9 cellular contexts compared by ENCODE assay signal in the genomic region with DNA sequence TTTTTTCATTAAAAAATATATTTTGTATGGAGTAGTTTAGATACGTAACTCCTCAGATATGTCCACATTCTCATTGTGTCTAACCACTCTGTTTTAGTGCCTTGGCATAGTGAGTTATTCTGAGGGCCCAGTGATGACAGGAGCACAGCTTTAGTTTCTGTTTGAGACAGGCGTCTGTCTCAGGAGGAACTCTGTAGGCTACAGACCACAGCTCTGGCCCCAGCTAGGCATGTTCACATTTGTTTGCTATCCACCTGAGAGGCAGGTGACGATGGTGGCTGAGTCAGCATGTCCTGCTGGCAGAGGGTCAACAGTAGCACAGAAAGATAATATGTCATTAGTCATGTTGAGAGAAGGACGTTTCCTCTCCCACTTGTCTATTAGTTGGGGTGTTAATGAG. TPM values are rescaled to one million over a fixed set of nuclear protein-coding genes. Genes with fewer than 3 reads are reported as not detected.
DNase-seq lines count a peak whose midpoint lies in the region; ATAC-seq and TF ChIP-seq lines count a peak whose summit lies in the region.
"Had no signal": no experiment of that assay in that cellular context is flagged by ENCODE, and none has a peak within 500 bp of the region (broad histone marks: within the 10 kb centered on the region; RNA-seq: fewer than 3 reads in every experiment).

No MANE protein-coding gene starts in this region.

- H3K4me3 ChIP-seq in endodermal cell (ENCODE audit: low read length): peak overlapping the region; percentile 8

- DNase-seq in GM13976 (ENCODE audit: low spot score) (peak; percentile 44), LoVo (ENCODE audit: low spot score) (peak; percentile 80), endodermal cell (peak; percentile 95), type B pancreatic cell (ENCODE audit: extremely low spot score, unreplicated experiment) (no peak), GF-D8 (lab: John Stamatoyannopoulos, UW) (no peak)
- DNase-seq in central memory CD4-positive, alpha-beta T cell: no peak
- no peak for DNase-seq in naive thymus-derived CD8-positive, alpha-beta T cell

- no peaks in the 10 kb centered on the region for H3K36me3 Mint-ChIP-seq in endodermal cell (ENCODE audit: low read depth)
- peaks cover 4% of the 10 kb centered on the region for H3K36me3 Mint-ChIP-seq in type B pancreatic cell
- H3K36me3 Mint-ChIP-seq in naive thymus-derived CD8-positive, alpha-beta T cell: peaks cover 0 to 4% (median 0%) of the 10 kb centered on the region in 3 donors

- peaks cover 65% of the 10 kb centered on the region for H3K4me1 Mint-ChIP-seq in endodermal cell
- peaks cover 37% of the 10 kb centered on the region for H3K4me1 Mint-ChIP-seq in type B pancreatic cell (ENCODE audit: unreplicated experiment)
- peaks cover 0 to 8% (median 2%) of the 10 kb centered on the region in 4 donors for H3K4me1 Mint-ChIP-seq in naive thymus-derived CD8-positive, alpha-beta T cell

- ATAC-seq in GM21723 (IDR thresholded peaks at IDR 0.05; ENCODE audit: unreplicated experiment): peak; percentile 64
- no peak for ATAC-seq in naive thymus-derived CD8-positive, alpha-beta T cell

- no peak overlapping the region for H3K9ac ChIP-seq in endodermal cell (ENCODE audit: extremely low read depth, low read length, poor library complexity, severe bottlenecking)

- no peaks in the 10 kb centered on the region for H3K36me3 ChIP-seq in endodermal cell (ENCODE audit: control insufficient read depth, insufficient read depth, low read length)

- no peaks in the 10 kb centered on the region for H3K9me3 ChIP-seq in endodermal cell (ENCODE audit: control insufficient read depth, low read length)

- no peak overlapping the region for H3K27ac ChIP-seq in endodermal cell (ENCODE audit: low read depth, low read length)

- in situ Hi-C loops in GM13976 (cut with MboI; ENCODE audit: low sequenced_read_pairs, unreplicated experiment): no loop called here

- no peaks in the 10 kb centered on the region for H3K9me3 Mint-ChIP-seq in endodermal cell
- H3K9me3 Mint-ChIP-seq in type B pancreatic cell: no peaks in the 10 kb centered on the region
- H3K9me3 Mint-ChIP-seq in naive thymus-derived CD8-positive, alpha-beta T cell: no peaks in the 10 kb centered on the region

- H3K27ac Mint-ChIP-seq in endodermal cell (peak overlapping the region; percentile 56), type B pancreatic cell (peak overlapping the region; percentile 91)
- peak overlapping the region in 1 of 10 donors; percentile 12 for H3K27ac Mint-ChIP-seq in naive thymus-derived CD8-positive, alpha-beta T cell

- 33 to 59% methylated on average over 3 to 4 of the region's 4 CpGs for WGBS in endodermal cell (ENCODE audit: insufficient coverage in 1 of 2, insufficient read length in 1 of 2), 2 experiments

- POLR2A ChIA-PET in naive thymus-derived CD8-positive, alpha-beta T cell (lab: Charles Lee): no interaction called here

- H3K4me3 Mint-ChIP-seq in endodermal cell (no peak overlapping the region), type B pancreatic cell (peak overlapping the region; percentile 73)
- no peak overlapping the region for H3K4me3 Mint-ChIP-seq in naive thymus-derived CD8-positive, alpha-beta T cell

- H3K27me3 ChIP-seq in endodermal cell (ENCODE audit: control insufficient read depth, insufficient read depth, low read length, poor library complexity, severe bottlenecking): no peaks in the 10 kb centered on the region

- TF ChIP-seq CTCF in GM13976 (IDR thresholded peaks at IDR 0.05; ENCODE audit: borderline replicate concordance, control extremely low read depth, extremely low read depth, insufficient read depth, missing control alignments) (no peak), endodermal cell (conservative IDR thresholded peaks at IDR 0.05) (no peak), type B pancreatic cell (conservative IDR thresholded peaks at IDR 0.05) (no peak)

- peaks cover 7% of the 10 kb centered on the region for H3K27me3 Mint-ChIP-seq in endodermal cell (ENCODE audit: insufficient read depth)
- H3K27me3 Mint-ChIP-seq in type B pancreatic cell: no peaks in the 10 kb centered on the region
- H3K27me3 Mint-ChIP-seq in naive thymus-derived CD8-positive, alpha-beta T cell: peaks cover 0 to 5% (median 0%) of the 10 kb centered on the region in 5 donors
- H3K27me3 Mint-ChIP-seq: IgD-negative memory B cell had no signal

- peaks cover 14% of the 10 kb centered on the region for H3K4me1 ChIP-seq in endodermal cell (ENCODE audit: control insufficient read depth, insufficient read depth, low read length)

RNA-seq across cellular contexts. Expression of gene LRRC1, which starts 16.3 kb away (rescaled TPM):
- total RNA-seq in endodermal cell (10 to 100 TPM; 14.1 to 15.3 TPM), type B pancreatic cell (ENCODE audit: low replicate concordance) (28.9 and 60.0 TPM in 2 replicates)
- 12.7 TPM for polyA plus RNA-seq in endodermal cell (2013, experiment 1 of 2)
- polyA plus RNA-seq in endodermal cell (2013, experiment 2 of 2): 8.8 TPM
- total RNA-seq in naive thymus-derived CD8-positive, alpha-beta T cell: 1 to 10 TPM; 2.5 to 3.8 TPM
- 1 to 10 TPM in 2 of 3 donors, under 1 TPM in 1; 0.73 to 1.7 (median 1.5) TPM for polyA plus RNA-seq in naive thymus-derived CD8-positive, alpha-beta T cell

Comparison
In these comparisons a context has a peak if more than half of its experiments do, and no peak if none do; other contexts are left out.
1. DNase-seq: peak in GM13976 (single experiment), LoVo (single experiment) and endodermal cell (single experiment); none in type B pancreatic cell (single experiment), central memory CD4-positive, alpha-beta T cell (single experiment), GF-D8 (single experiment) and naive thymus-derived CD8-positive, alpha-beta T cell (0 of 10).